8 cellular contexts compared by ENCODE assay signal in genomic region chr3:125055165-125055912, GRCh38. TPM values are rescaled to one million over a fixed set of nuclear protein-coding genes. Genes with fewer than 3 reads are reported as not detected.
DNase-seq lines count a peak whose midpoint lies in the region; ATAC-seq and TF ChIP-seq lines count a peak whose summit lies in the region.

No MANE protein-coding gene starts in this region.

- H3K4me3 Mint-ChIP-seq in activated B cell treated with CpG ODN at 0.5 μM for 24 hours, result peak overlapping the region; percentile 86

- intact Hi-C loops in activated B cell treated with CpG ODN at 0.5 μM for 24 hours (cut with micrococcal nuclease), result loop anchor here (2.0 to 10.0 kb wide), 4 partner anchors 19 to 1471 kb away; partner anchors contain the start of genes HACD2 and SLC12A8

- H3K9me2 ChIP-seq in neural cell (ENCODE audit: insufficient read depth, low read length), result no peaks in the 10 kb centered on the region

- CTCF ChIA-PET in AG04449 (lab: Yijun Ruan, JAX) (no interaction called here), activated B cell treated with CpG ODN at 0.5 μM for 24 hours (lab: Charles Lee) (no interaction called here)

- POLR2A ChIA-PET in AG04449 (lab: Yijun Ruan, JAX) (no interaction called here), activated B cell treated with CpG ODN at 0.5 μM for 24 hours (lab: Charles Lee) (no interaction called here)

- no peaks in the 10 kb centered on the region for H3K9me3 Mint-ChIP-seq in activated B cell treated with CpG ODN at 0.5 μM for 24 hours

- peaks cover 39% of the 10 kb centered on the region for H3K4me1 Mint-ChIP-seq in activated B cell treated with CpG ODN at 0.5 μM for 24 hours

- H3K27ac Mint-ChIP-seq in activated B cell treated with CpG ODN at 0.5 μM for 24 hours, result peak overlapping the region; percentile 68

- no peak for TF ChIP-seq EP300 in neural cell (conservative IDR thresholded peaks at IDR 0.05; ENCODE audit: poor library complexity, severe bottlenecking)

- H3K27me3 Mint-ChIP-seq in activated B cell treated with CpG ODN at 0.5 μM for 24 hours, result no peaks in the 10 kb centered on the region

- H3K4me3 ChIP-seq in AG04449 (ENCODE audit: low read depth, low read length), result peak overlapping the region; percentile 86
- peak overlapping the region; percentile 61 for H3K4me3 ChIP-seq in epithelial cell of esophagus (ENCODE audit: low read length)
- H3K4me3 ChIP-seq in neural cell (ENCODE audit: low read length), result peak overlapping the region; percentile 61

- no peak overlapping the region for H3K4me2 ChIP-seq in neural cell (ENCODE audit: low read length)

- no peak overlapping the region for H3K27ac ChIP-seq in neural cell (ENCODE audit: low read length)

- H3K9ac ChIP-seq in neural cell (ENCODE audit: low read length), result peak overlapping the region; percentile 28

- ATAC-seq in GM18909 (IDR thresholded peaks at IDR 0.05; ENCODE audit: poor library complexity, unreplicated experiment), result peak; percentile 31
- ATAC-seq in HG03135 (IDR thresholded peaks at IDR 0.05; ENCODE audit: unreplicated experiment), result peak; percentile 22
- ATAC-seq in activated B cell treated with CpG ODN at 0.5 μM for 24 hours (ENCODE audit: low read depth), result peak; percentile 29
- no peak for ATAC-seq in GM18870 (IDR thresholded peaks at IDR 0.05; ENCODE audit: unreplicated experiment)

- H2AFZ ChIP-seq in neural cell (ENCODE audit: low read depth, low read length), result no peak overlapping the region

- no peaks in the 10 kb centered on the region for H3K9me3 ChIP-seq in neural cell (ENCODE audit: low read length)

- peaks cover 32% of the 10 kb centered on the region for H3K27me3 ChIP-seq in neural cell (ENCODE audit: insufficient read depth, low read depth, low read length)

- no peaks in the 10 kb centered on the region for H3K36me3 ChIP-seq in neural cell (ENCODE audit: insufficient read depth, low read length)

- peaks cover 5% of the 10 kb centered on the region for H3F3A ChIP-seq in neural cell (ENCODE audit: insufficient read depth, low read length, poor library complexity, severe bottlenecking)

- DNase-seq in AG04449 (ENCODE audit: low read depth, low spot score), result no peak
- peak; percentile 28 for DNase-seq in activated B cell treated with CpG ODN at 0.5 μM for 24 hours
- DNase-seq in epithelial cell of esophagus (ENCODE audit: low read depth), result no peak
- no peak for DNase-seq in inferior parietal cortex (ENCODE audit: extremely low spot score)

- TF ChIP-seq RAD21 in neural cell (conservative IDR thresholded peaks at IDR 0.05), result no peak

- H4K20me1 ChIP-seq in neural cell (ENCODE audit: insufficient read depth), result no peaks in the 10 kb centered on the region

- H3K36me3 Mint-ChIP-seq in activated B cell treated with CpG ODN at 0.5 μM for 24 hours (ENCODE audit: low read depth), result peaks cover 3% of the 10 kb centered on the region

- no peaks in the 10 kb centered on the region for H3K79me2 ChIP-seq in neural cell (replicated peaks; ENCODE audit: insufficient read depth, low read length)

- TF ChIP-seq CTCF in AG04449 (IDR thresholded peaks at IDR 0.05; ENCODE audit: insufficient read depth, low read length, missing control alignments), result no peak
- TF ChIP-seq CTCF in activated B cell treated with CpG ODN at 0.5 μM for 24 hours (IDR thresholded peaks at IDR 0.05), result no peak
- TF ChIP-seq CTCF in epithelial cell of esophagus (IDR thresholded peaks at IDR 0.05; ENCODE audit: insufficient read depth, low read depth, low read length, missing control alignments), result no peak
- TF ChIP-seq CTCF in neural cell (IDR thresholded peaks at IDR 0.05; ENCODE audit: poor library complexity, severe bottlenecking), result no peak

TF ChIP-seq in neural cell, 6 proteins besides CTCF, POLR2A, EP300 and RAD21:
- TF ChIP-seq MXI1 (conservative IDR thresholded peaks at IDR 0.05; ENCODE audit: poor library complexity, severe bottlenecking) (no peak), EZH2 (IDR thresholded peaks at IDR 0.05; ENCODE audit: borderline replicate concordance, insufficient read depth, low read length, poor library complexity, severe bottlenecking) (no peak), POLR2AphosphoS5 (IDR thresholded peaks at IDR 0.05) (no peak), SMC3 (conservative IDR thresholded peaks at IDR 0.05; ENCODE audit: poor library complexity) (no peak), TAF1 (IDR thresholded peaks at IDR 0.05; ENCODE audit: low read depth) (no peak)
- TF ChIP-seq, protein P1, sequence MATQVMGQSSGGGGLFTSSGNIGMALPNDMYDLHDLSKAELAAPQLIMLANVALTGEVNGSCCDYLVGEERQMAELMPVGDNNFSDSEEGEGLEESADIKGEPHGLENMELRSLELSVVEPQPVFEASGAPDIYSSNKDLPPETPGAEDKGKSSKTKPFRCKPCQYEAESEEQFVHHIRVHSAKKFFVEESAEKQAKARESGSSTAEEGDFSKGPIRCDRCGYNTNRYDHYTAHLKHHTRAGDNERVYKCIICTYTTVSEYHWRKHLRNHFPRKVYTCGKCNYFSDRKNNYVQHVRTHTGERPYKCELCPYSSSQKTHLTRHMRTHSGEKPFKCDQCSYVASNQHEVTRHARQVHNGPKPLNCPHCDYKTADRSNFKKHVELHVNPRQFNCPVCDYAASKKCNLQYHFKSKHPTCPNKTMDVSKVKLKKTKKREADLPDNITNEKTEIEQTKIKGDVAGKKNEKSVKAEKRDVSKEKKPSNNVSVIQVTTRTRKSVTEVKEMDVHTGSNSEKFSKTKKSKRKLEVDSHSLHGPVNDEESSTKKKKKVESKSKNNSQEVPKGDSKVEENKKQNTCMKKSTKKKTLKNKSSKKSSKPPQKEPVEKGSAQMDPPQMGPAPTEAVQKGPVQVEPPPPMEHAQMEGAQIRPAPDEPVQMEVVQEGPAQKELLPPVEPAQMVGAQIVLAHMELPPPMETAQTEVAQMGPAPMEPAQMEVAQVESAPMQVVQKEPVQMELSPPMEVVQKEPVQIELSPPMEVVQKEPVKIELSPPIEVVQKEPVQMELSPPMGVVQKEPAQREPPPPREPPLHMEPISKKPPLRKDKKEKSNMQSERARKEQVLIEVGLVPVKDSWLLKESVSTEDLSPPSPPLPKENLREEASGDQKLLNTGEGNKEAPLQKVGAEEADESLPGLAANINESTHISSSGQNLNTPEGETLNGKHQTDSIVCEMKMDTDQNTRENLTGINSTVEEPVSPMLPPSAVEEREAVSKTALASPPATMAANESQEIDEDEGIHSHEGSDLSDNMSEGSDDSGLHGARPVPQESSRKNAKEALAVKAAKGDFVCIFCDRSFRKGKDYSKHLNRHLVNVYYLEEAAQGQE (IDR thresholded peaks at IDR 0.05; ENCODE audit: borderline replicate concordance), result no peak

RNA-seq across cellular contexts. Expression of gene HEG1, which starts 0.5 kb away (rescaled TPM):
- total RNA-seq in activated B cell treated with CpG ODN at 0.5 μM for 24 hours, result 6.1 and 7.2 TPM in 2 replicates
- 0.14 and 0.48 TPM in 2 replicates for polyA plus RNA-seq in neural cell
- 0.73 and 0.81 TPM in 2 replicates for polyA minus RNA-seq in neural cell
